In genomic region chr9:132244582-132245455, GRCh38 we compare ENCODE assay signal across 15 cellular contexts.
DNase-seq lines count a peak whose midpoint lies in the region; ATAC-seq and TF ChIP-seq lines count a peak whose summit lies in the region.
"Had no signal": no experiment of that assay in that cellular context is flagged by ENCODE, and none has a peak within 500 bp of the region (broad histone marks: within the 10 kb centered on the region; RNA-seq: fewer than 3 reads in every experiment).

No MANE protein-coding gene starts in this region.

- H3K27me3 ChIP-seq in heart left ventricle (peaks cover 0 to 10% (median 0%) of the 10 kb centered on the region in 9 donors), adrenal gland (no peaks in the 10 kb centered on the region), upper lobe of right lung (peaks cover 14% of the 10 kb centered on the region), gastrocnemius medialis (peaks cover 28 to 33% (median 28%) of the 10 kb centered on the region in 3 donors), foreskin keratinocyte (peaks cover 64% of the 10 kb centered on the region)

- TF ChIP-seq POLR2A in heart left ventricle (IDR thresholded peaks at IDR 0.05) (no peak), adrenal gland (IDR thresholded peaks at IDR 0.05) (peak in 1 of 2 donors; percentile 36), gastrocnemius medialis (IDR thresholded peaks at IDR 0.05) (no peak)

- H3K36me3 ChIP-seq in heart left ventricle: no peaks in the 10 kb centered on the region
- no peaks in the 10 kb centered on the region for H3K36me3 ChIP-seq in adrenal gland (replicated peaks in 1 of 2)
- H3K36me3 ChIP-seq in upper lobe of right lung: no peaks in the 10 kb centered on the region
- no peaks in the 10 kb centered on the region for H3K36me3 ChIP-seq in gastrocnemius medialis
- H3K36me3 ChIP-seq: cardiac muscle cell, suprapubic skin had no signal

- peaks cover 0 to 44% (median 14%) of the 10 kb centered on the region in 12 donors for H3K4me1 ChIP-seq in heart left ventricle
- peaks cover 14 to 41% of the 10 kb centered on the region in 2 donors for H3K4me1 ChIP-seq in adrenal gland (replicated peaks in 1 of 2)
- peaks cover 9% of the 10 kb centered on the region for H3K4me1 ChIP-seq in upper lobe of right lung
- peaks cover 0 to 6% of the 10 kb centered on the region in 2 donors for H3K4me1 ChIP-seq in gastrocnemius medialis
- H3K4me1 ChIP-seq in foreskin keratinocyte: no peaks in the 10 kb centered on the region

- peak overlapping the region in 4 of 12 donors; percentile 17 to 59 (median 47) for H3K27ac ChIP-seq in heart left ventricle
- H3K27ac ChIP-seq in adrenal gland: peak overlapping the region; percentile 6 to 91 (median 76)
- H3K27ac ChIP-seq in upper lobe of right lung: peak overlapping the region; percentile 24
- H3K27ac ChIP-seq in gastrocnemius medialis: peak overlapping the region in 1 of 4 donors; percentile 18
- H3K27ac ChIP-seq in foreskin keratinocyte: no peak overlapping the region
- H3K27ac ChIP-seq: cardiac muscle cell, GM23248, suprapubic skin had no signal

- in situ Hi-C loops in gastrocnemius medialis (cut with MboI; ENCODE audit: low sequenced_read_pairs in 4 of 4): no loop called here

- no peak overlapping the region for H3K4me3 ChIP-seq in heart left ventricle
- H3K4me3 ChIP-seq in adrenal gland: no peak overlapping the region
- no peak overlapping the region for H3K4me3 ChIP-seq in upper lobe of right lung
- H3K4me3 ChIP-seq in gastrocnemius medialis: no peak overlapping the region
- H3K4me3 ChIP-seq: cardiac muscle cell, GM23248, suprapubic skin had no signal

- intact Hi-C loops in heart left ventricle (cut with DNase I): loop anchor here in 1 of 10 donors (5.0 kb wide), 1 partner anchor 483 kb away; no protein-coding TSS in a partner anchor
- intact Hi-C loops in cardiac septum (cut with DNase I): no loop called here
- intact Hi-C loops in adrenal gland (cut with DNase I): loop anchor here in 1 of 2 donors (5.0 kb wide), 1 partner anchor 483 kb away; no protein-coding TSS in a partner anchor
- intact Hi-C loops in upper lobe of right lung (cut with DNase I): no loop called here
- intact Hi-C loops in gastrocnemius medialis (cut with DNase I; ENCODE audit: low total_unique reads): loop anchor here (10.0 kb wide), 1 partner anchor 650 kb away; no protein-coding TSS in a partner anchor

- TF ChIP-seq CTCF in heart left ventricle (IDR thresholded peaks at IDR 0.05) (no peak), adrenal gland (IDR thresholded peaks at IDR 0.05) (no peak), upper lobe of right lung (IDR thresholded peaks at IDR 0.05) (no peak), gastrocnemius medialis (IDR thresholded peaks at IDR 0.05 in 4 of 5, conservative IDR thresholded peaks at IDR 0.05 in 1 of 5) (no peak), foreskin keratinocyte (conservative IDR thresholded peaks at IDR 0.05) (no peak)

- 57 to 78% (median 68%) methylated on average over 9 to 19 of the region's 19 CpGs for WGBS in heart left ventricle, 4 donors
- WGBS in adrenal gland, 4 donors: 42 to 51% (median 42%) methylated on average over 10 to 19 of the region's 19 CpGs

- DNase-seq in heart left ventricle (peak in 4 of 5 donors; percentile 51 to 66 (median 64)), cardiac septum (ENCODE audit: low spot score) (no peak), adrenal gland (peak; percentile 83 to 95 (median 92)), left kidney (ENCODE audit: low read depth, low spot score) (peak; percentile 33), upper lobe of right lung (peak; percentile 54), gastrocnemius medialis (no peak), foreskin keratinocyte (no peak), CD1c-positive myeloid dendritic cell (ENCODE audit: extremely low spot score) (no peak)
- DNase-seq: activated CD4-positive, alpha-beta T cell treated with anti-CD3 and anti-CD28 coated beads for 36 hours; GM23248; NCI-H2081 treated with DMSO at 0.1 percent for 48 hours; NCI-H526 treated with DMSO at 0.1 percent for 48 hours had no signal

- H3K9me3 ChIP-seq in heart left ventricle: no peaks in the 10 kb centered on the region
- no peaks in the 10 kb centered on the region for H3K9me3 ChIP-seq in adrenal gland (replicated peaks in 1 of 3)
- H3K9me3 ChIP-seq in upper lobe of right lung: no peaks in the 10 kb centered on the region
- H3K9me3 ChIP-seq in gastrocnemius medialis: no peaks in the 10 kb centered on the region
- H3K9me3 ChIP-seq: suprapubic skin had no signal

- no peak for ATAC-seq in heart left ventricle
- ATAC-seq in upper lobe of right lung: no peak
- ATAC-seq in gastrocnemius medialis: no peak
- ATAC-seq in foreskin keratinocyte: no peak
- ATAC-seq: activated CD4-positive, alpha-beta T cell treated with anti-CD3 and anti-CD28 coated beads for 36 hours; activated naive CD4-positive, alpha-beta T cell treated with anti-CD3 and anti-CD28 coated beads, Interleukin-2, amount 50 U/mL, for 72 hours had no signal

Comparison
In these comparisons a context has a peak if more than half of its experiments do, and no peak if none do; other contexts are left out.
1. DNase-seq: peak in heart left ventricle (4 of 5), adrenal gland (7 of 7), left kidney (single experiment) and upper lobe of right lung (single experiment); none in cardiac septum (single experiment), gastrocnemius medialis (0 of 2), foreskin keratinocyte (0 of 2) and CD1c-positive myeloid dendritic cell (single experiment).